In genomic region chr1:64974288-64974825, GRCh38 we compare ENCODE assay signal across 32 cellular contexts.
"Had no signal": no experiment of that assay in that cellular context is flagged by ENCODE, and none has a peak within 500 bp of the region (broad histone marks: within the 10 kb centered on the region; RNA-seq: fewer than 3 reads in every experiment).

No MANE protein-coding gene starts in this region.

- H3K9me3 ChIP-seq: ascending aorta, SJCRH30 had no signal

- H3K4me3 Mint-ChIP-seq: activated CD4-positive, alpha-beta T cell treated with anti-CD3 and anti-CD28 coated beads for 36 hours; activated CD4-positive, alpha-beta T cell treated with anti-CD3 and anti-CD28 coated beads, Interleukin-2, amount 10 ng/mL, durations not matched to agents 7 days and 5 days; activated CD8-positive, alpha-beta T cell treated with anti-CD3 and anti-CD28 coated beads, Interleukin-2, amount 10 ng/mL, durations not matched to agents 7 days and 5 days; activated naive CD4-positive, alpha-beta T cell treated with anti-CD3 and anti-CD28 coated beads, Interleukin-2, amount 50 U/mL, for 24 hours; activated naive CD8-positive, alpha-beta T cell treated with anti-CD3 and anti-CD28 coated beads, Interleukin-2, amount 10 ng/mL, durations not matched to agents 7 days and 5 days; activated T-cell treated with anti-CD3 and anti-CD28 coated beads, Interleukin-2, amount 50 U/mL, for 24 hours; central memory CD8-positive, alpha-beta T cell; T-helper 2 cell treated with Interferon-gamma antibody and Interleukin-4, amounts not matched to agents 5 μg/mL and 100 μg/mL, for 36 hours; WTC11 had no signal

- H3K36me3 ChIP-seq: cardiac muscle cell, SJCRH30 had no signal

- FAIRE-seq: RCC 7860, TTC549 had no signal

- H3K36me3 Mint-ChIP-seq: activated naive CD4-positive, alpha-beta T cell treated with anti-CD3 and anti-CD28 coated beads, Interleukin-2, amount 50 U/mL, for 24 hours; activated naive CD8-positive, alpha-beta T cell treated with anti-CD3 and anti-CD28 coated beads, Interleukin-2, amount 10 ng/mL, durations not matched to agents 7 days and 5 days; WTC11 had no signal

- H3K9me3 Mint-ChIP-seq: activated CD4-positive, alpha-beta T cell treated with anti-CD3 and anti-CD28 coated beads, Interleukin-2, amount 10 ng/mL, durations not matched to agents 7 days and 5 days; activated naive CD4-positive, alpha-beta T cell treated with anti-CD3 and anti-CD28 coated beads, Interleukin-2, amount 50 U/mL, for 24 hours; activated naive CD8-positive, alpha-beta T cell treated with anti-CD3 and anti-CD28 coated beads, Interleukin-2, amount 10 ng/mL, durations not matched to agents 7 days and 5 days; activated T-cell treated with anti-CD3 and anti-CD28 coated beads, Interleukin-2, amount 50 U/mL, for 24 hours; activated T-helper 2 cell treated with anti-CD3 and anti-CD28 coated beads, Interferon-gamma antibody, Interleukin-2, Interleukin-4, amounts not matched to agents 10 μg/mL and 5 μg/mL and 100 μg/mL, durations not matched to agents 14 hours and 24 hours and 36 hours; central memory CD8-positive, alpha-beta T cell; T-helper 2 cell treated with Interferon-gamma antibody and Interleukin-4, amounts not matched to agents 5 μg/mL and 100 μg/mL, for 36 hours; WTC11 had no signal

- H3K27me3 ChIP-seq: ascending aorta, cardiac muscle cell, SJCRH30 had no signal

- ATAC-seq: activated CD4-positive, alpha-beta T cell treated with anti-CD3 and anti-CD28 coated beads for 36 hours; activated CD4-positive, CD25-positive, alpha-beta regulatory T cell treated with anti-CD3 and anti-CD28 coated beads, Interleukin-2, amount 50 U/mL, for 24 hours; activated CD8-positive, alpha-beta T cell treated with anti-CD3 and anti-CD28 coated beads, Interleukin-2, amount 10 ng/mL, durations not matched to agents 7 days and 5 days; PC-3; WTC11 had no signal

- DNase-seq: activated CD4-positive, alpha-beta T cell treated with anti-CD3 and anti-CD28 coated beads for 36 hours; activated CD4-positive, alpha-beta T cell treated with anti-CD3 and anti-CD28 coated beads, Interleukin-2, amount 10 ng/mL, durations not matched to agents 7 days and 5 days; activated CD4-positive, alpha-beta T cell treated with anti-CD3 and anti-CD28 coated beads, Interleukin-2, amount 50 U/mL, for 48 hours; activated CD8-positive, alpha-beta T cell treated with anti-CD3 and anti-CD28 coated beads, Interleukin-2, amount 10 ng/mL, durations not matched to agents 7 days and 5 days; activated gamma-delta T cell; activated naive CD4-positive, alpha-beta T cell treated with Interleukin-2 at 50 U/mL for 16 hours; activated naive CD8-positive, alpha-beta T cell treated with anti-CD3 and anti-CD28 coated beads, Interleukin-2, amount 10 ng/mL, durations not matched to agents 7 days and 5 days; activated T-cell treated with anti-CD3 and anti-CD28 coated beads, Interleukin-2, amount 50 U/mL, for 24 hours; amygdala; Karpas-422; NCI-H1105; NCI-H1417 treated with DMSO at 0.1 percent for 48 hours; NCI-H1694; NCI-H1930; NCI-H345; NCI-H526 treated with DMSO at 0.1 percent for 48 hours; NCI-H774; NK-92 treated with Interleukin-12 subunit alpha and Interleukin-12 subunit beta, amount 100 ng/mL, for 24 hours; PC-3; Right ventricle myocardium superior had no signal

- H3K4me1 ChIP-seq: ascending aorta had no signal

- H3K27me3 Mint-ChIP-seq: activated CD4-positive, alpha-beta T cell treated with anti-CD3 and anti-CD28 coated beads for 36 hours; activated CD4-positive, alpha-beta T cell treated with anti-CD3 and anti-CD28 coated beads, Interleukin-2, amount 10 ng/mL, durations not matched to agents 7 days and 5 days; activated naive CD4-positive, alpha-beta T cell treated with anti-CD3 and anti-CD28 coated beads, Interleukin-2, amount 50 U/mL, for 24 hours; activated T-cell treated with anti-CD3 and anti-CD28 coated beads, Interleukin-2, amount 50 U/mL, for 24 hours; central memory CD8-positive, alpha-beta T cell had no signal

- H3K27ac ChIP-seq: ascending aorta, cardiac muscle cell, SK-N-MC had no signal

- H3K4me3 ChIP-seq: ascending aorta, cardiac muscle cell, SJCRH30, SK-N-MC had no signal

- H3K27ac Mint-ChIP-seq: activated CD4-positive, alpha-beta T cell treated with anti-CD3 and anti-CD28 coated beads for 36 hours; activated CD4-positive, alpha-beta T cell treated with anti-CD3 and anti-CD28 coated beads, Interleukin-2, amount 10 ng/mL, durations not matched to agents 7 days and 5 days; activated CD8-positive, alpha-beta T cell treated with anti-CD3 and anti-CD28 coated beads, Interleukin-2, amount 10 ng/mL, durations not matched to agents 7 days and 5 days; activated naive CD4-positive, alpha-beta T cell treated with anti-CD3 and anti-CD28 coated beads, Interleukin-2, amount 50 U/mL, for 24 hours; activated naive CD8-positive, alpha-beta T cell treated with anti-CD3 and anti-CD28 coated beads, Interleukin-2, amount 10 ng/mL, durations not matched to agents 7 days and 5 days; activated T-cell treated with anti-CD3 and anti-CD28 coated beads, Interleukin-2, amount 50 U/mL, for 24 hours; activated T-helper 2 cell treated with anti-CD3 and anti-CD28 coated beads, Interferon-gamma antibody, Interleukin-2, Interleukin-4, amounts not matched to agents 10 μg/mL and 5 μg/mL and 100 μg/mL, durations not matched to agents 14 hours and 24 hours and 36 hours; T-helper 2 cell treated with Interferon-gamma antibody and Interleukin-4, amounts not matched to agents 5 μg/mL and 100 μg/mL, for 36 hours; WTC11 had no signal
